ENCODE assay signal across 8 cellular contexts in the genomic region with DNA sequence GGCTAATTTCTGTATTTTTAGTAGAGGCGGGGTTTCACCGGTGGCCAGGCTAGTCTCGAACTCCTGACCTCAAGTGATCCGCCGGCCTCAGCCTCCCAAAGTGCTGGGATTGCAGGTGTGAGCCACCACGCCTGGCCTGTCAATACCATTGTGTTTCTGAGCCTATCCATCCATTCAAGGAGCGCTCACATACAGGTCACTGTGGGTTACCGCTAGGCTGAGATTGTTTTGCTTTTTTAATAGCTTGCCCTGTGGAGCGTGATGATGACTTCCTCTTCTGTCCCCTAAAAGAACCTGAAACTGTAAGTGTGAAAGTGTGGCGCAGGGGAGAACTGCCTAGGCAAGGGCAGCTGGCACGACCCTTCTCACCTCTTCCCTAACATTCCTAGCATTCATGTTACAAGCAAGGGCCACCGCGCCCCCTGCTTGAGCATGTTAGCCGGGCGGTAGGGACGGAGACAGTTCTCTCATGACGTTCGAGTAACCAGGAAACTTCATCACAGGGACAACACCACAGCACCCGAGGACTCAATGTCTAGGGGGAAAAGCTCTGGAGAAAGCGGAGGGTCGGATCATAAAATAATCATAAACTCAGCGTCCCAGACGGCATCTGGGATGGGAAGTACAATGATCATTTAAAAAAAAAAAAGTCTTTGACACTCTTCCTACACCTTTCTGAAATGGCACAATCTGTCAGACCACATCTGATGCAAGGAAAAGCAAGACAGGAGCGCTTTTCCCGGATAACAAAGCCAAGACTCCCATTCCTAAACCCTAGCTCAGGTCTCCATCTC. TPM values are rescaled to one million over a fixed set of nuclear protein-coding genes. Genes with fewer than 3 reads are reported as not detected.
DNase-seq lines count a peak whose midpoint lies in the region; ATAC-seq, FAIRE-seq and TF ChIP-seq lines count a peak whose summit lies in the region.

No MANE protein-coding gene starts in this region.

- H3K36me3 ChIP-seq in OCI-LY1 (ENCODE audit: insufficient read depth, low read length): no peaks in the 10 kb centered on the region
- no peaks in the 10 kb centered on the region for H3K36me3 ChIP-seq in pancreas

- no peak overlapping the region for H2AFZ ChIP-seq in OCI-LY1 (ENCODE audit: low read length)

- no peaks in the 10 kb centered on the region for H3K79me2 ChIP-seq in OCI-LY1 (ENCODE audit: insufficient read depth, low read length)

- H3K4me1 ChIP-seq in OCI-LY1 (ENCODE audit: insufficient read depth, low read length, severe bottlenecking): peaks cover 16% of the 10 kb centered on the region
- no peaks in the 10 kb centered on the region for H3K4me1 ChIP-seq in pancreas

- peaks cover 15% of the 10 kb centered on the region for H3K36me3 Mint-ChIP-seq in activated naive CD4-positive, alpha-beta T cell treated with anti-CD3 and anti-CD28 coated beads for 36 hours (ENCODE audit: low read depth)

- peak; percentile 41 for DNase-seq in activated naive CD4-positive, alpha-beta T cell treated with anti-CD3 and anti-CD28 coated beads for 36 hours
- no peak for DNase-seq in activated naive CD4-positive, alpha-beta T cell treated with Interleukin-2 at 50 U/mL for 16 hours
- no peak for DNase-seq in epithelial cell of proximal tubule (ENCODE audit: low read depth)
- peak in 1 of 6 donors; percentile 52 for DNase-seq in pancreas
- DNase-seq in OCI-M2 (lab: John Stamatoyannopoulos, UW; ENCODE audit: unreplicated experiment): no peak
- DNase-seq in NCI-H446 (lab: John Stamatoyannopoulos, UW): no peak

- peak overlapping the region; percentile 92 for H3K4me3 Mint-ChIP-seq in activated naive CD4-positive, alpha-beta T cell treated with anti-CD3 and anti-CD28 coated beads for 36 hours

- intact Hi-C loops in activated naive CD4-positive, alpha-beta T cell treated with anti-CD3 and anti-CD28 coated beads for 36 hours (cut with micrococcal nuclease): loop anchor here (1.0 kb wide), 4 partner anchors 18 to 394 kb away; a partner anchor contains a TSS
- intact Hi-C loops in pancreas (cut with DNase I): no loop called here

- no peak for FAIRE-seq in pancreas (lab: Jason Lieb, UNC)

- peak overlapping the region; percentile 64 for H3K4me3 ChIP-seq in OCI-LY1 (ENCODE audit: low read depth, low read length, poor library complexity, severe bottlenecking)
- peak overlapping the region; percentile 63 for H3K4me3 ChIP-seq in epithelial cell of proximal tubule (ENCODE audit: low read depth, low read length)
- peak overlapping the region; percentile 53 to 71 (median 61) for H3K4me3 ChIP-seq in pancreas

- no peaks in the 10 kb centered on the region for H3F3A ChIP-seq in OCI-LY1 (ENCODE audit: insufficient read depth, low read length)

- H3K4me2 ChIP-seq in OCI-LY1 (ENCODE audit: low read length): peak overlapping the region; percentile 81

- 46 to 51% methylated on average over 25 of the region's 25 CpGs for WGBS in pancreas, 2 donors

- no peaks in the 10 kb centered on the region for H3K27me3 Mint-ChIP-seq in activated naive CD4-positive, alpha-beta T cell treated with anti-CD3 and anti-CD28 coated beads for 36 hours (ENCODE audit: low read depth)

- no peaks in the 10 kb centered on the region for H4K20me1 ChIP-seq in OCI-LY1 (ENCODE audit: insufficient read depth, low read length)

- ATAC-seq in HG02642 (IDR thresholded peaks at IDR 0.05; ENCODE audit: poor library complexity, unreplicated experiment) (peak; percentile 66), pancreas (peak in 2 of 4 donors; percentile 13 to 16)

- H3K4me1 Mint-ChIP-seq in activated naive CD4-positive, alpha-beta T cell treated with anti-CD3 and anti-CD28 coated beads for 36 hours (ENCODE audit: low read depth): peaks cover 41% of the 10 kb centered on the region

- H3K9ac ChIP-seq in OCI-LY1 (ENCODE audit: low read length): peak overlapping the region; percentile 17; the same call in 1 of the 2 replicates

- H3K27ac Mint-ChIP-seq in activated naive CD4-positive, alpha-beta T cell treated with anti-CD3 and anti-CD28 coated beads for 36 hours: peak overlapping the region; percentile 82

- no peaks in the 10 kb centered on the region for H3K9me3 ChIP-seq in OCI-LY1 (ENCODE audit: low read length)
- no peaks in the 10 kb centered on the region for H3K9me3 ChIP-seq in pancreas

- H3K27ac ChIP-seq in OCI-LY1 (ENCODE audit: low read depth, low read length, poor library complexity, severe bottlenecking) (no peak overlapping the region), pancreas (peak overlapping the region in 1 of 4 donors; percentile 46)

- H3K27me3 ChIP-seq in OCI-LY1 (ENCODE audit: insufficient read depth, low read length): peaks cover 19% of the 10 kb centered on the region
- no peaks in the 10 kb centered on the region for H3K27me3 ChIP-seq in pancreas

- no peaks in the 10 kb centered on the region for H3K9me2 ChIP-seq in OCI-LY1 (ENCODE audit: low read depth, low read length)

- CTCF ChIA-PET in activated naive CD4-positive, alpha-beta T cell treated with anti-CD3 and anti-CD28 coated beads for 36 hours (lab: Charles Lee): interaction anchor here (0.7 to 2.9 kb wide), 8 partner anchors 8 to 227 kb away, joined by 3 to 16 read pairs (median 4); no protein-coding TSS in a partner anchor

- TF ChIP-seq CTCF in OCI-LY1 (IDR thresholded peaks at IDR 0.05; ENCODE audit: low read length) (no peak; the same call in 1 of the 2 replicates), epithelial cell of proximal tubule (conservative IDR thresholded peaks at IDR 0.05; ENCODE audit: low read depth, low read length) (no peak), pancreas (IDR thresholded peaks at IDR 0.05) (no peak)

- no peaks in the 10 kb centered on the region for H3K9me3 Mint-ChIP-seq in activated naive CD4-positive, alpha-beta T cell treated with anti-CD3 and anti-CD28 coated beads for 36 hours

RNA-seq across cellular contexts. Expression of a gene that starts 0.8 kb away (rescaled TPM):
- total RNA-seq in activated naive CD4-positive, alpha-beta T cell treated with anti-CD3 and anti-CD28 coated beads for 36 hours: 10 to 100 TPM; 20.2 to 23.8 TPM
- total RNA-seq in epithelial cell of proximal tubule (0.92 and 0.94 TPM in 2 replicates), pancreas (1 to 10 TPM; 1.7 to 4.4 (median 2.5) TPM)
- 1 to 10 TPM in 1 of 2 donors, under 1 TPM in 1; 0.96 to 1.0 TPM for polyA plus RNA-seq in pancreas
